ENCODE assay signal across 17 cellular contexts in the genomic region with DNA sequence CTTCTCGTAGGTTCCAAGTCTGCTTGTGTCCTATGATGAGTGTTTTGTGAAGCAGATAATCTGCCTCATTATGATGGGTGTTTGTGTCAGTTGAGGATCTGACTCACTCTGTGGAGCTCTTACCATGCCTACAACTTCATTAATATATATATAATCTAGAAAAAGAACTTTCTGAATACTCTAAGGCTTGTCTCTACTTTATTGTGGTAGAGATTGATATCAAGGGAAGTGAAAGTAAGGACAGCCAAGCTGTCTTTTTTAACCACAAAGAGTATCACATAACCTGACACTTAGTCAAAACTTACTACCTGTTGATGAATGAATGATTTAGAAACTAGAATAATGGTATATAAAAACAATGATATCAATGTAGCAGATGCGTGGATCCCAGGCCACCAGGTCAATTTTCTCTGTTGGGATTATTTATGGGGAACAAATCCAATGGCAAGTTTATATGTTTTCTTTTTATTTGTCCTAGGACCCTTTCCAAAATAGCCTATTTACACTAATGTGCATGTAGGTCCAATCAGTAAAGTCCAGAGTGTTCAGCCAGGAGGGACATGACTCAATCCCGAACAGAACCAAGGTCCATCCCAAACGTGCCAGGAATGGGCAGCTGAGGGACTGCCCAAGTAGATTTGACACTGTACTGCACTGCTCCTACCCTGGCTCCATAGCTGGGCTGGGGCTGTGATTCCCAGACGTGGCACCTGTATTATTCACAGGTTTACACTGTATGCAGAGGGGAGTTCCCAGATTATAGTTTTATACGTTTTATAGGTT.
DNase-seq lines count a peak whose midpoint lies in the region; ATAC-seq and TF ChIP-seq lines count a peak whose summit lies in the region.
"Had no signal": no experiment of that assay in that cellular context is flagged by ENCODE, and none has a peak within 500 bp of the region (broad histone marks: within the 10 kb centered on the region; RNA-seq: fewer than 3 reads in every experiment).

No MANE protein-coding gene starts in this region.

- CTCF ChIA-PET in activated naive CD4-positive, alpha-beta T cell treated with anti-CD3 and anti-CD28 coated beads for 36 hours (lab: Charles Lee), result no interaction called here

- H3K4me3 ChIP-seq in lower leg skin (ENCODE audit: low read depth, poor library complexity, severe bottlenecking), result no peak overlapping the region
- H3K4me3 ChIP-seq: adrenal gland, colonic mucosa, K562, skin epidermis, tibial artery had no signal

- peaks cover 0 to 5% of the 10 kb centered on the region in 2 donors for H3K9me3 Mint-ChIP-seq in activated naive CD4-positive, alpha-beta T cell treated with anti-CD3 and anti-CD28 coated beads, Interleukin-2, amount 50 U/mL, for 72 hours
- peaks cover 2% of the 10 kb centered on the region for H3K9me3 Mint-ChIP-seq in activated naive CD4-positive, alpha-beta T cell treated with anti-CD3 and anti-CD28 coated beads for 36 hours

- intact Hi-C loops in activated naive CD4-positive, alpha-beta T cell treated with anti-CD3 and anti-CD28 coated beads for 36 hours (cut with micrococcal nuclease), result no loop called here
- intact Hi-C loops in lower leg skin (cut with DNase I; ENCODE audit: low total_unique reads), result no loop called here

- ATAC-seq in activated naive CD4-positive, alpha-beta T cell treated with anti-CD3 and anti-CD28 coated beads, Interleukin-2, amount 50 U/mL, for 72 hours, result peak; percentile 82 to 97
- ATAC-seq in HG02642 (IDR thresholded peaks at IDR 0.05; ENCODE audit: poor library complexity, unreplicated experiment), result peak; percentile 74
- peak; percentile 85 for ATAC-seq in HG03442 (IDR thresholded peaks at IDR 0.05; ENCODE audit: unreplicated experiment)
- no peak for ATAC-seq in GM19023 (IDR thresholded peaks at IDR 0.05; ENCODE audit: unreplicated experiment)
- ATAC-seq: activated CD8-positive, alpha-beta memory T cell treated with anti-CD3 and anti-CD28 coated beads, Interleukin-2, amount 10 ng/mL, durations not matched to agents 7 days and 5 days; K562 had no signal

- TF ChIP-seq CTCF in lower leg skin (IDR thresholded peaks at IDR 0.05), result no peak

- H3K27ac Mint-ChIP-seq in activated naive CD4-positive, alpha-beta T cell treated with anti-CD3 and anti-CD28 coated beads, Interleukin-2, amount 50 U/mL, for 72 hours, result no peak overlapping the region
- no peak overlapping the region for H3K27ac Mint-ChIP-seq in activated naive CD4-positive, alpha-beta T cell treated with anti-CD3 and anti-CD28 coated beads for 36 hours
- H3K27ac Mint-ChIP-seq: activated CD8-positive, alpha-beta memory T cell treated with anti-CD3 and anti-CD28 coated beads, Interleukin-2, amount 10 ng/mL, durations not matched to agents 7 days and 5 days had no signal

- H3K4me1 Mint-ChIP-seq in activated naive CD4-positive, alpha-beta T cell treated with anti-CD3 and anti-CD28 coated beads for 36 hours (ENCODE audit: low read depth), result no peaks in the 10 kb centered on the region
- H3K4me1 Mint-ChIP-seq: activated CD8-positive, alpha-beta memory T cell treated with anti-CD3 and anti-CD28 coated beads, Interleukin-2, amount 10 ng/mL, durations not matched to agents 7 days and 5 days had no signal

- H3K27me3 Mint-ChIP-seq in activated naive CD4-positive, alpha-beta T cell treated with anti-CD3 and anti-CD28 coated beads for 36 hours (ENCODE audit: low read depth), result no peaks in the 10 kb centered on the region

- 81 to 91% methylated on average over 6 of the region's 6 CpGs for WGBS in lower leg skin, 2 donors

- no peak overlapping the region for H3K4me3 Mint-ChIP-seq in activated naive CD4-positive, alpha-beta T cell treated with anti-CD3 and anti-CD28 coated beads for 36 hours
- H3K4me3 Mint-ChIP-seq: activated CD8-positive, alpha-beta memory T cell treated with anti-CD3 and anti-CD28 coated beads, Interleukin-2, amount 10 ng/mL, durations not matched to agents 7 days and 5 days had no signal

- H3K36me3 Mint-ChIP-seq in activated naive CD4-positive, alpha-beta T cell treated with anti-CD3 and anti-CD28 coated beads, Interleukin-2, amount 50 U/mL, for 72 hours, result no peaks in the 10 kb centered on the region
- no peaks in the 10 kb centered on the region for H3K36me3 Mint-ChIP-seq in activated naive CD4-positive, alpha-beta T cell treated with anti-CD3 and anti-CD28 coated beads for 36 hours (ENCODE audit: low read depth)
- H3K36me3 Mint-ChIP-seq: activated CD8-positive, alpha-beta memory T cell treated with anti-CD3 and anti-CD28 coated beads, Interleukin-2, amount 10 ng/mL, durations not matched to agents 7 days and 5 days had no signal

- TF ChIP-seq POLR2A in lower leg skin (IDR thresholded peaks at IDR 0.05), result no peak

- DNase-seq in activated naive CD4-positive, alpha-beta T cell treated with anti-CD3 and anti-CD28 coated beads, Interleukin-2, amount 50 U/mL, for 72 hours (ENCODE audit: low spot score in 2 of 2), result no peak
- no peak for DNase-seq in activated naive CD4-positive, alpha-beta T cell treated with anti-CD3 and anti-CD28 coated beads for 36 hours
- no peak for DNase-seq in inferior parietal cortex (ENCODE audit: extremely low spot score)
- no peak for DNase-seq in lower leg skin (ENCODE audit: low spot score in 2 of 2)
- DNase-seq in GOT3 (lab: John Stamatoyannopoulos, UW), result no peak
- DNase-seq: activated CD8-positive, alpha-beta memory T cell treated with anti-CD3 and anti-CD28 coated beads, Interleukin-2, amount 10 ng/mL, durations not matched to agents 7 days and 5 days; adrenal gland; colonic mucosa; GF-D8; NCI-H1694 treated with DMSO at 0.1 percent for 48 hours; NCI-H82; tibial artery had no signal
